ENCODE assay signal across 1 cellular context in the genomic region with DNA sequence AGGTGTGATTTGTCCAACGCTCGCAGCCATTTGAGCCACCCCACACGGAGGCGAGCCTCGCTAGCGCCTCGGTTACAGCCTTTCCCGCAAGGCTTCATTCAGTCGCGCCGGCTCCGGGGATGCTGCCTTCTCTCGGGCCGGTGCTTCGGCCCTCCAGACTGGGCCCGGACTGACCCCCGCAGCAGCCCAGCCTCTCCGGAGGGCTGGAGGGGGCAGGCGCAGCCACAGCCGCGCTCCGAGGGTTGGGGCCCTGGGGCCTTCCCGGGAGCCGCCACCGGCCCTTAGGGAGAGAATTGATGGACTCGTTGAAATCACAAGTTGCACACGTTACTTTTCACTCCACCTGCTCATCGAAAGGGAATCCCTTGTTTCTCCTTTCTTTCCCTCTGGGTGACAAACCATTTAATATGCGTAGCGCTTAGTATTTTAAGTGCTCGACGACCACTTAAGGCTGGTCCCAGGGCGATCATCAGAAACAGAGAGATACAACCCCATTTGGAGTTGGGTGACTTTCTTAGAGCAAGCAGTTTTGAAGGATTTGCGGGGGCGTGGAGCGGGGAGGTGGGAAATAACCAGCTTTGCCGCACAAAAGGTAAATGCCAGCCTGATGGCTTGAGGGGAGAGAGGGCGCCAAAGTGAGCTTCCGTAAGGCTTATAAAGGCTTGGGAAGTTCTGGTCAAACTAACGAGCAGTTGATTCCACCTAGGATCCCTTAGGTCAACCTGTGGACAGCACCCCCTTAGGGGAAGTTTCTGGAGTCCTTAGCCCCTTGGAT.
A peak's percentile ranks its signal among the peaks of the same experiment; 100 is the strongest.
TF ChIP-seq lines count a peak whose summit lies in the region.

No MANE protein-coding gene starts in this region.

TF ChIP-seq in WTC11, 78 proteins besides CTCF, POLR2A, EP300 and RAD21 (continued from another document):
- TF ChIP-seq, protein P1, sequence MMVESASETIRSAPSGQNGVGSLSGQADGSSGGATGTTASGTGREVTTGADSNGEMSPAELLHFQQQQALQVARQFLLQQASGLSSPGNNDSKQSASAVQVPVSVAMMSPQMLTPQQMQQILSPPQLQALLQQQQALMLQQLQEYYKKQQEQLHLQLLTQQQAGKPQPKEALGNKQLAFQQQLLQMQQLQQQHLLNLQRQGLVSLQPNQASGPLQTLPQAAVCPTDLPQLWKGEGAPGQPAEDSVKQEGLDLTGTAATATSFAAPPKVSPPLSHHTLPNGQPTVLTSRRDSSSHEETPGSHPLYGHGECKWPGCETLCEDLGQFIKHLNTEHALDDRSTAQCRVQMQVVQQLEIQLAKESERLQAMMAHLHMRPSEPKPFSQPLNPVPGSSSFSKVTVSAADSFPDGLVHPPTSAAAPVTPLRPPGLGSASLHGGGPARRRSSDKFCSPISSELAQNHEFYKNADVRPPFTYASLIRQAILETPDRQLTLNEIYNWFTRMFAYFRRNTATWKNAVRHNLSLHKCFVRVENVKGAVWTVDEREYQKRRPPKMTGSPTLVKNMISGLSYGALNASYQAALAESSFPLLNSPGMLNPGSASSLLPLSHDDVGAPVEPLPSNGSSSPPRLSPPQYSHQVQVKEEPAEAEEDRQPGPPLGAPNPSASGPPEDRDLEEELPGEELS (CRISPR knock-in tag; IDR thresholded peaks at IDR 0.05), result peak; percentile 39; the same call in 1 of the 2 replicates
- TF ChIP-seq, protein P2, sequence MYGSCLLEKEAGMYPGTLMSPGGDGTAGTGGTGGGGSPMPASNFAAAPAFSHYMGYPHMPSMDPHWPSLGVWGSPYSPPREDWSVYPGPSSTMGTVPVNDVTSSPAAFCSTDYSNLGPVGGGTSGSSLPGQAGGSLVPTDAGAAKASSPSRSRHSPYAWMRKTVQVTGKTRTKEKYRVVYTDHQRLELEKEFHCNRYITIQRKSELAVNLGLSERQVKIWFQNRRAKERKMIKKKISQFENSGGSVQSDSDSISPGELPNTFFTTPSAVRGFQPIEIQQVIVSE (CRISPR knock-in tag; IDR thresholded peaks at IDR 0.05; ENCODE audit: borderline replicate concordance), result no peak
- TF ChIP-seq, protein P3, sequence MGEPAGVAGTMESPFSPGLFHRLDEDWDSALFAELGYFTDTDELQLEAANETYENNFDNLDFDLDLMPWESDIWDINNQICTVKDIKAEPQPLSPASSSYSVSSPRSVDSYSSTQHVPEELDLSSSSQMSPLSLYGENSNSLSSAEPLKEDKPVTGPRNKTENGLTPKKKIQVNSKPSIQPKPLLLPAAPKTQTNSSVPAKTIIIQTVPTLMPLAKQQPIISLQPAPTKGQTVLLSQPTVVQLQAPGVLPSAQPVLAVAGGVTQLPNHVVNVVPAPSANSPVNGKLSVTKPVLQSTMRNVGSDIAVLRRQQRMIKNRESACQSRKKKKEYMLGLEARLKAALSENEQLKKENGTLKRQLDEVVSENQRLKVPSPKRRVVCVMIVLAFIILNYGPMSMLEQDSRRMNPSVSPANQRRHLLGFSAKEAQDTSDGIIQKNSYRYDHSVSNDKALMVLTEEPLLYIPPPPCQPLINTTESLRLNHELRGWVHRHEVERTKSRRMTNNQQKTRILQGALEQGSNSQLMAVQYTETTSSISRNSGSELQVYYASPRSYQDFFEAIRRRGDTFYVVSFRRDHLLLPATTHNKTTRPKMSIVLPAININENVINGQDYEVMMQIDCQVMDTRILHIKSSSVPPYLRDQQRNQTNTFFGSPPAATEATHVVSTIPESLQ (CRISPR knock-in tag; IDR thresholded peaks at IDR 0.05), result no peak
- peak; percentile 79; the same call in 1 of the 2 replicates for TF ChIP-seq ETV6 (CRISPR knock-in tag; IDR thresholded peaks at IDR 0.05)
TF ChIP-seq in WTC11: peak in this region for 7.
